ENCODE assay signal across 8 cellular contexts in genomic region chr1:24415910-24416665, GRCh38. TPM values are rescaled to one million over a fixed set of nuclear protein-coding genes. Genes with fewer than 3 reads are reported as not detected.
DNase-seq lines count a peak whose midpoint lies in the region; ATAC-seq, FAIRE-seq and TF ChIP-seq lines count a peak whose summit lies in the region.

No MANE protein-coding gene starts in this region.

- no peak for TF ChIP-seq RAD21 in HepG2 (CRISPR knock-in tag; IDR thresholded peaks at IDR 0.05)

- no peaks in the 10 kb centered on the region for H3K9me2 ChIP-seq in MM.1S (replicated peaks; ENCODE audit: insufficient read depth, low read length)

- H3K36me3 ChIP-seq in Caco-2 (ENCODE audit: control insufficient read depth, insufficient read depth, low read length): no peaks in the 10 kb centered on the region
- 0 out of 2 replicates have a peak, but pooled peaks cover 4% of the 10 kb centered on the region for H3K36me3 ChIP-seq in MM.1S (replicated peaks; ENCODE audit: insufficient read depth, low read length)
- H3K36me3 ChIP-seq in HepG2 (replicated peaks in 1 of 2; ENCODE audit: control insufficient read depth in 1 of 2, insufficient read depth in 2 of 2, low read length in 2 of 2): peaks cover 0 to 3% of the 10 kb centered on the region in 2 experiments; a peak in 1 of 5 replicates
- no peaks in the 10 kb centered on the region for H3K36me3 ChIP-seq in thoracic aorta

- no peak for TF ChIP-seq CTCF in Caco-2 (IDR thresholded peaks at IDR 0.05; ENCODE audit: insufficient read depth in 1 of 2, low read depth in 1 of 2, low read length in 1 of 2, severe bottlenecking in 1 of 2, unreplicated experiment in 1 of 2)
- TF ChIP-seq CTCF in MM.1S (IDR thresholded peaks at IDR 0.05; ENCODE audit: low read length): no peak
- no peak for TF ChIP-seq CTCF in brain (conservative IDR thresholded peaks at IDR 0.05)
- no peak for TF ChIP-seq CTCF in HepG2 (CRISPR knock-in tag; IDR thresholded peaks at IDR 0.05)
- no peak for TF ChIP-seq CTCF in thoracic aorta (IDR thresholded peaks at IDR 0.05)

- peaks cover 15% of the 10 kb centered on the region for H3K4me1 ChIP-seq in Caco-2
- peaks cover 18% of the 10 kb centered on the region for H3K4me1 ChIP-seq in MM.1S (ENCODE audit: low read length)
- peaks cover 38% of the 10 kb centered on the region for H3K4me1 ChIP-seq in HepG2 (ENCODE audit: insufficient read depth, low read length)
- peaks cover 3 to 10% of the 10 kb centered on the region in 2 donors for H3K4me1 ChIP-seq in thoracic aorta (ENCODE audit: control insufficient read depth in 1 of 2, low read depth in 2 of 2)

- H3K4me2 ChIP-seq in MM.1S (ENCODE audit: low read depth, low read length): peak overlapping the region; percentile 92
- H3K4me2 ChIP-seq in HepG2 (ENCODE audit: low read depth, low read length): peak overlapping the region; percentile 93

- peaks cover 19% of the 10 kb centered on the region for H3F3A ChIP-seq in MM.1S (ENCODE audit: insufficient read depth, low read length)

- H3K27me3 ChIP-seq in Caco-2 (replicated peaks; ENCODE audit: control insufficient read depth, insufficient read depth, low read length) (no peaks in the 10 kb centered on the region), MM.1S (replicated peaks; ENCODE audit: insufficient read depth, low read length) (no peaks in the 10 kb centered on the region), HepG2 (ENCODE audit: control insufficient read depth in 1 of 2, insufficient read depth in 2 of 2, low read length in 2 of 2) (no peaks in the 10 kb centered on the region; a peak in 1 of 5 replicates), thoracic aorta (replicated peaks; ENCODE audit: insufficient read depth) (no peaks in the 10 kb centered on the region)

- no peak for DNase-seq in Caco-2
- DNase-seq in MM.1S: peak; percentile 25
- no peak for DNase-seq in HepG2 (ENCODE audit: low spot score)
- no peak for DNase-seq in thoracic aorta (ENCODE audit: low spot score)
- DNase-seq in KBM-7: no peak

- peak overlapping the region; percentile 50 for H3K9ac ChIP-seq in MM.1S (ENCODE audit: low read length)
- peak overlapping the region; percentile 42 for H3K9ac ChIP-seq in HepG2 (ENCODE audit: insufficient read depth, low read depth, low read length)

- intact Hi-C loops in Caco-2 (cut with micrococcal nuclease; ENCODE audit: unreplicated experiment) (loop anchor here (1.0 to 2.0 kb wide), 3 partner anchors 87 to 219 kb away; partner anchors contain the start of gene RCAN3), HepG2 (cut with micrococcal nuclease; ENCODE audit: unreplicated experiment) (loop anchor here (2.0 to 10.0 kb wide), 2 partner anchors 89 to 111 kb away; partner anchors contain the start of gene RCAN3)

- FAIRE-seq in HepG2 (lab: Jason Lieb, UNC): no peak

- in situ Hi-C loops in HepG2 (cut with HindIII; ENCODE audit: extremely low pct_ligation_motif_present, low pct_unique_long_range_greater_than_20kb): no loop called here
- in situ Hi-C loops in KBM-7 (cut with MboI; ENCODE audit: low pct_unique_long_range_greater_than_20kb, low sequenced_read_pairs): no loop called here

- peak overlapping the region; percentile 60 for H3K27ac ChIP-seq in MM.1S (ENCODE audit: low read length)
- peak overlapping the region; percentile 11 for H3K27ac ChIP-seq in HepG2 (ENCODE audit: extremely low read length, insufficient read depth, low read length)
- no peak overlapping the region for H3K27ac ChIP-seq in thoracic aorta

- peaks cover 39% of the 10 kb centered on the region for H3K79me2 ChIP-seq in MM.1S (ENCODE audit: low read length)
- H3K79me2 ChIP-seq in HepG2 (ENCODE audit: insufficient read depth, low read length): no peaks in the 10 kb centered on the region

- no peaks in the 10 kb centered on the region for H4K20me1 ChIP-seq in MM.1S (ENCODE audit: insufficient read depth, low read length)
- H4K20me1 ChIP-seq in HepG2 (ENCODE audit: insufficient read depth, low read length): no peaks in the 10 kb centered on the region

- H3K4me3 Mint-ChIP-seq in Caco-2 (ENCODE audit: unreplicated experiment) (peak overlapping the region; percentile 96), brain (peak overlapping the region; percentile 89 to 99 (median 96))

- H3K9me3 ChIP-seq in Caco-2 (no peaks in the 10 kb centered on the region), MM.1S (replicated peaks; ENCODE audit: insufficient read depth, low read length) (no peaks in the 10 kb centered on the region), HepG2 (ENCODE audit: low read length) (no peaks in the 10 kb centered on the region), thoracic aorta (no peaks in the 10 kb centered on the region)

- ATAC-seq in GM19452 (IDR thresholded peaks at IDR 0.05; ENCODE audit: unreplicated experiment) (peak; percentile 10), HepG2 (peak; percentile 25), thoracic aorta (ENCODE audit: insufficient number of reproducible peaks, low FRiP score, low read depth) (no peak), HG02981 (IDR thresholded peaks at IDR 0.05; ENCODE audit: unreplicated experiment) (no peak)

- peaks cover 24% of the 10 kb centered on the region for H3K4me1 Mint-ChIP-seq in Caco-2 (ENCODE audit: low read depth, unreplicated experiment)
- H3K4me1 Mint-ChIP-seq in brain: peaks cover 60% of the 10 kb centered on the region

- H3K9me3 Mint-ChIP-seq in Caco-2 (ENCODE audit: unreplicated experiment) (no peaks in the 10 kb centered on the region), brain (peaks cover 0 to 4% (median 0%) of the 10 kb centered on the region in 5 experiments)

- WGBS in HepG2 (ENCODE audit: low lambda C conversion rate): under 1% methylated on average over 31 of the region's 35 CpGs

- BruUV-seq in Caco-2 (replicated peaks; lab: Mats Ljungman, UMichigan): TSS peak; percentile 23
- BruUV-seq in HepG2 (replicated peaks; lab: Mats Ljungman, UMichigan): TSS peak; percentile 58

- H2AFZ ChIP-seq in MM.1S (ENCODE audit: low read length): peak overlapping the region; percentile 80
- H2AFZ ChIP-seq in HepG2 (ENCODE audit: low read length): peak overlapping the region; percentile 97

- H3K27ac Mint-ChIP-seq in Caco-2 (ENCODE audit: unreplicated experiment): peak overlapping the region; percentile 94
- peak overlapping the region; percentile 15 to 92 (median 85) for H3K27ac Mint-ChIP-seq in brain

- CTCF ChIA-PET in Caco-2 (lab: Charles Lee) (interaction anchor here (0.6 to 2.6 kb wide), 26 partner anchors 9 to 1295 kb away, joined by 3 to 29 read pairs (median 4); partner anchors contain the start of genes GALE, IFNLR1 and RCAN3), HepG2 (lab: Yijun Ruan, JAX; ENCODE audit: low intra/inter-chr PET ratio, low total read pairs) (interaction anchor here (0.8 to 1.5 kb wide), 2 partner anchors 171 to 219 kb away, joined by 3 to 6 read pairs; no protein-coding TSS in a partner anchor)

- peak overlapping the region; percentile 65 for H3K4me3 ChIP-seq in Caco-2 (ENCODE audit: low read depth, low read length)
- peak overlapping the region; percentile 70 for H3K4me3 ChIP-seq in MM.1S (ENCODE audit: low read length)
- H3K4me3 ChIP-seq in HepG2 (replicated peaks in 1 of 3; ENCODE audit: insufficient read depth in 1 of 3, low read depth in 2 of 3, low read length in 3 of 3): peak overlapping the region; percentile 75 to 77 (median 75)
- peak overlapping the region; percentile 73 for H3K4me3 ChIP-seq in thoracic aorta

- TF ChIP-seq EP300 in HepG2 (IDR thresholded peaks at IDR 0.05; ENCODE audit: low read depth in 2 of 2, low read length in 2 of 2): no peak
- no peak for TF ChIP-seq EP300 in HepG2 (CRISPR knock-in tag; IDR thresholded peaks at IDR 0.05; ENCODE audit: borderline replicate concordance)

- no peak for TF ChIP-seq POLR2A in HepG2 (IDR thresholded peaks at IDR 0.05; ENCODE audit: insufficient read depth in 1 of 2, low read depth in 2 of 2, low read length in 2 of 2)

- POLR2A ChIA-PET in Caco-2 (lab: Charles Lee) (interaction anchor here (1.0 to 1.3 kb wide), 2 partner anchors 86 to 265 kb away, joined by 6 to 9 read pairs; partner anchors contain the start of gene RCAN3), HepG2 (lab: Yijun Ruan, JAX) (interaction anchor here (0.8 to 1.9 kb wide), 7 partner anchors 8 to 274 kb away, joined by 3 to 11 read pairs (median 5); partner anchors contain the start of genes IFNLR1 and RCAN3)

- no peaks in the 10 kb centered on the region for H3K27me3 Mint-ChIP-seq in Caco-2 (ENCODE audit: insufficient read depth, unreplicated experiment)
- peaks cover 31% of the 10 kb centered on the region for H3K27me3 Mint-ChIP-seq in brain

- H3K36me3 Mint-ChIP-seq in Caco-2 (ENCODE audit: insufficient read depth, unreplicated experiment) (peaks cover 16% of the 10 kb centered on the region), brain (peaks cover 22% of the 10 kb centered on the region)

RNA-seq across cellular contexts. Expression of gene NIPAL3, which starts 0.5 kb away (rescaled TPM):
- total RNA-seq in Caco-2 (2022) (9.2 and 9.7 TPM in 2 replicates), HepG2 (2016; rRNA removed; fragmentation: Illumina TruSeq; extraction: Trizol) (5.6 and 5.8 TPM in 2 replicates), thoracic aorta (10 to 100 TPM; 19.3 to 31.4 TPM)
- polyA plus RNA-seq in brain (ENCODE audit: insufficient read depth, low read depth, low replicate concordance) (43.3 TPM), HepG2 (2011; rRNA removed) (8.5 and 8.6 TPM in 2 replicates)
- total RNA-seq in HepG2 (2016; cell fraction: cytosol; rRNA removed; fragmentation: Illumina TruSeq; extraction: Trizol; ENCODE audit: low read depth): 0.88 and 1.0 TPM in 2 replicates
- 5.3 TPM in 2 replicates for total RNA-seq in HepG2 (2016; cell fraction: insoluble cytoplasmic fraction; rRNA removed; fragmentation: Illumina TruSeq; extraction: Trizol)
- total RNA-seq in HepG2 (2016; cell fraction: membrane; rRNA removed; fragmentation: Illumina TruSeq; extraction: Trizol): 2.8 and 3.9 TPM in 2 replicates
- total RNA-seq in HepG2 (2016; cell fraction: nucleus; rRNA removed; fragmentation: Illumina TruSeq; extraction: Trizol): 4.3 TPM in 2 replicates
- polyA plus RNA-seq in HepG2 (2011; cell fraction: cytosol; rRNA removed): 8.3 and 9.8 TPM in 2 replicates
- 5.7 and 6.2 TPM in 2 replicates for polyA plus RNA-seq in HepG2 (2011; cell fraction: nucleus; rRNA removed)
- 6.3 and 7.6 TPM in 2 replicates for polyA plus RNA-seq in HepG2 (2012)
- polyA plus RNA-seq in HepG2 (2016; cell fraction: cytosol; fragmentation: Illumina TruSeq; extraction: Trizol; ENCODE audit: low read depth): 0.75 and 0.97 TPM in 2 replicates
- 4.2 and 5.0 TPM in 2 replicates for polyA plus RNA-seq in HepG2 (2016; cell fraction: insoluble cytoplasmic fraction; fragmentation: Illumina TruSeq; extraction: Trizol; ENCODE audit: low read depth)
- polyA plus RNA-seq in HepG2 (2016; cell fraction: membrane; fragmentation: Illumina TruSeq; extraction: Trizol; ENCODE audit: low read depth): 2.6 and 2.7 TPM in 2 replicates
- 3.1 and 4.8 TPM in 2 replicates for polyA plus RNA-seq in HepG2 (2016; cell fraction: nucleus; fragmentation: Illumina TruSeq; extraction: Trizol; ENCODE audit: insufficient read depth, low read depth)
- 19.7 and 55.0 TPM in 2 replicates for polyA minus RNA-seq in HepG2 (2011; rRNA and poly(A)+ RNA removed; ENCODE audit: low replicate concordance)
- polyA minus RNA-seq in HepG2 (2011; cell fraction: cytosol; rRNA and poly(A)+ RNA removed): 4.9 and 5.0 TPM in 2 replicates
- polyA minus RNA-seq in HepG2 (2011; cell fraction: nucleus; rRNA and poly(A)+ RNA removed): 7.2 and 10.9 TPM in 2 replicates

RNA-seq across cellular contexts. Expression of gene STPG1, which starts 2.5 kb away (rescaled TPM):
- total RNA-seq in Caco-2 (2022) (6.2 and 8.6 TPM in 2 replicates), HepG2 (2016; rRNA removed; fragmentation: Illumina TruSeq; extraction: Trizol) (3.4 TPM in 2 replicates), thoracic aorta (1 to 10 TPM; 1.5 to 4.0 TPM)
- polyA plus RNA-seq in brain (ENCODE audit: insufficient read depth, low read depth, low replicate concordance) (15.7 TPM), HepG2 (2011; rRNA removed) (4.2 and 4.3 TPM in 2 replicates)
- total RNA-seq in HepG2 (2016; cell fraction: cytosol; rRNA removed; fragmentation: Illumina TruSeq; extraction: Trizol; ENCODE audit: low read depth): 1.9 and 2.2 TPM in 2 replicates
- total RNA-seq in HepG2 (2016; cell fraction: insoluble cytoplasmic fraction; rRNA removed; fragmentation: Illumina TruSeq; extraction: Trizol): 3.3 and 3.4 TPM in 2 replicates
- 2.5 and 3.7 TPM in 2 replicates for total RNA-seq in HepG2 (2016; cell fraction: membrane; rRNA removed; fragmentation: Illumina TruSeq; extraction: Trizol)
- total RNA-seq in HepG2 (2016; cell fraction: nucleus; rRNA removed; fragmentation: Illumina TruSeq; extraction: Trizol): 2.5 and 4.3 TPM in 2 replicates
- polyA plus RNA-seq in HepG2 (2011; cell fraction: cytosol; rRNA removed): 2.9 and 3.6 TPM in 2 replicates
- polyA plus RNA-seq in HepG2 (2011; cell fraction: nucleus; rRNA removed): 3.0 and 3.3 TPM in 2 replicates
- polyA plus RNA-seq in HepG2 (2012): 3.1 and 3.2 TPM in 2 replicates
- 2.7 and 3.2 TPM in 2 replicates for polyA plus RNA-seq in HepG2 (2016; cell fraction: cytosol; fragmentation: Illumina TruSeq; extraction: Trizol; ENCODE audit: low read depth)
- 4.4 and 5.6 TPM in 2 replicates for polyA plus RNA-seq in HepG2 (2016; cell fraction: insoluble cytoplasmic fraction; fragmentation: Illumina TruSeq; extraction: Trizol; ENCODE audit: low read depth)
- polyA plus RNA-seq in HepG2 (2016; cell fraction: membrane; fragmentation: Illumina TruSeq; extraction: Trizol; ENCODE audit: low read depth): 3.5 and 3.8 TPM in 2 replicates
- polyA plus RNA-seq in HepG2 (2016; cell fraction: nucleus; fragmentation: Illumina TruSeq; extraction: Trizol; ENCODE audit: insufficient read depth, low read depth): 2.6 and 3.5 TPM in 2 replicates
- polyA minus RNA-seq in HepG2 (2011; rRNA and poly(A)+ RNA removed; ENCODE audit: low replicate concordance): 3.9 and 4.9 TPM in 2 replicates
- polyA minus RNA-seq in HepG2 (2011; cell fraction: cytosol; rRNA and poly(A)+ RNA removed): 1.4 and 1.5 TPM in 2 replicates
- polyA minus RNA-seq in HepG2 (2011; cell fraction: nucleus; rRNA and poly(A)+ RNA removed): 6.2 and 7.3 TPM in 2 replicates

Comparison
In these comparisons a context has a peak if more than half of its experiments do, and no peak if none do; other contexts are left out.
1. ATAC-seq: peak in GM19452 (single experiment) and HepG2 (single experiment); none in thoracic aorta (single experiment) and HG02981 (single experiment).
2. H3K27ac ChIP-seq: peak in MM.1S (single experiment) and HepG2 (single experiment); none in thoracic aorta (0 of 2).
3. Peak in every context shown above with its lines, with median percentiles within 50 percentile points of each other: H3K4me3 ChIP-seq.